2 cellular contexts compared by ENCODE assay signal in genomic region chr19:49534632-49535385, GRCh38.
TF ChIP-seq lines count a peak whose summit lies in the region.

No MANE protein-coding gene starts in this region.

TF ChIP-seq in GM12878, 131 proteins besides CTCF, POLR2A, EP300 and RAD21:
- TF ChIP-seq NKRF (conservative IDR thresholded peaks at IDR 0.05) = no peak
- TF ChIP-seq WRNIP1 (IDR thresholded peaks at IDR 0.05; ENCODE audit: borderline replicate concordance, low read depth, low read length) = no peak
- TF ChIP-seq CBFB (IDR thresholded peaks at IDR 0.05; ENCODE audit: low read depth) = no peak
- no peak for TF ChIP-seq PKNOX1 (IDR thresholded peaks at IDR 0.05)
- no peak for TF ChIP-seq RB1 (IDR thresholded peaks at IDR 0.05; ENCODE audit: borderline replicate concordance)
- TF ChIP-seq RUNX3 (IDR thresholded peaks at IDR 0.05; ENCODE audit: low read length) = no peak
- TF ChIP-seq ATF3 (IDR thresholded peaks at IDR 0.05; ENCODE audit: borderline replicate concordance, extremely low read depth, low read depth, low read length) = no peak
- TF ChIP-seq ZBTB40 (IDR thresholded peaks at IDR 0.05; ENCODE audit: borderline replicate concordance) = no peak
- no peak for TF ChIP-seq SMAD5 (IDR thresholded peaks at IDR 0.05; ENCODE audit: low read depth)
- TF ChIP-seq ZBTB33 (IDR thresholded peaks at IDR 0.05) = no peak
- no peak for TF ChIP-seq SUZ12 (IDR thresholded peaks at IDR 0.05; ENCODE audit: unreplicated experiment)
- no peak for TF ChIP-seq POLR2AphosphoS5 (IDR thresholded peaks at IDR 0.05; ENCODE audit: low read length)
- TF ChIP-seq BACH1 (IDR thresholded peaks at IDR 0.05; ENCODE audit: borderline replicate concordance) = no peak

TF ChIP-seq in neural cell, 6 proteins besides CTCF, POLR2A, EP300 and RAD21:
- TF ChIP-seq MXI1 (conservative IDR thresholded peaks at IDR 0.05; ENCODE audit: poor library complexity, severe bottlenecking) = no peak
- no peak for TF ChIP-seq REST (IDR thresholded peaks at IDR 0.05; ENCODE audit: borderline replicate concordance)
